Comparison of ENCODE assay signal across 10 cellular contexts in genomic region chr13:93151277-93151676, GRCh38.
DNase-seq lines count a peak whose midpoint lies in the region; ATAC-seq and TF ChIP-seq lines count a peak whose summit lies in the region.
"Had no signal": no experiment of that assay in that cellular context is flagged by ENCODE, and none has a peak within 500 bp of the region (broad histone marks: within the 10 kb centered on the region; RNA-seq: fewer than 3 reads in every experiment).

No MANE protein-coding gene starts in this region.

- TF ChIP-seq CTCF in MCF 10A (IDR thresholded peaks at IDR 0.05; ENCODE audit: unreplicated experiment) (no peak), breast epithelium (IDR thresholded peaks at IDR 0.05) (no peak), SK-N-SH (IDR thresholded peaks at IDR 0.05) (no peak), foreskin keratinocyte (conservative IDR thresholded peaks at IDR 0.05) (no peak), stomach (IDR thresholded peaks at IDR 0.05) (no peak)

- H3K36me3 ChIP-seq in breast epithelium (no peaks in the 10 kb centered on the region), SK-N-SH (replicated peaks in 1 of 2; ENCODE audit: control insufficient read depth in 1 of 2, insufficient read depth in 2 of 2, low read length in 1 of 2) (no peaks in the 10 kb centered on the region), stomach (no peaks in the 10 kb centered on the region)

- H3K9me3 Mint-ChIP-seq in MCF 10A (ENCODE audit: unreplicated experiment), result no peaks in the 10 kb centered on the region

- H3K27ac ChIP-seq in breast epithelium, result no peak overlapping the region
- peak overlapping the region in 1 of 2 experiments; percentile 19; a peak in 2 of 4 replicates for H3K27ac ChIP-seq in SK-N-SH (ENCODE audit: low read depth in 2 of 2, low read length in 1 of 2)
- no peak overlapping the region for H3K27ac ChIP-seq in foreskin keratinocyte
- H3K27ac ChIP-seq in stomach, result no peak overlapping the region

- CTCF ChIA-PET in MCF 10A (lab: Yijun Ruan, JAX), result interaction anchor here (0.5 kb wide), 1 partner anchor 1194 kb away, joined by 3 read pairs; no protein-coding TSS in a partner anchor
- CTCF ChIA-PET in SK-N-SH (lab: Yijun Ruan, JAX), result interaction anchor here (1.1 kb wide), 1 partner anchor 61 kb away, joined by 3 read pairs; no protein-coding TSS in a partner anchor

- H3K9ac ChIP-seq in SK-N-SH, result no peak overlapping the region

- H3K9me3 ChIP-seq in breast epithelium (no peaks in the 10 kb centered on the region), SK-N-SH (no peaks in the 10 kb centered on the region), stomach (no peaks in the 10 kb centered on the region)

- no peaks in the 10 kb centered on the region for H3K79me2 ChIP-seq in SK-N-SH (ENCODE audit: insufficient read depth)

- H3K4me1 ChIP-seq in breast epithelium (no peaks in the 10 kb centered on the region), SK-N-SH (ENCODE audit: control insufficient read depth in 1 of 2, insufficient read depth in 2 of 2, low read depth in 1 of 2, low read length in 1 of 2) (peaks cover 0 to 5% of the 10 kb centered on the region in 2 experiments; a peak in 1 of 4 replicates), foreskin keratinocyte (no peaks in the 10 kb centered on the region), stomach (no peaks in the 10 kb centered on the region)

- H3K4me3 ChIP-seq in breast epithelium (no peak overlapping the region), SK-N-SH (ENCODE audit: low read depth in 2 of 2, low read length in 1 of 2) (no peak overlapping the region), stomach (no peak overlapping the region)

- H4K20me1 ChIP-seq in SK-N-SH (ENCODE audit: insufficient read depth), result no peaks in the 10 kb centered on the region

- TF ChIP-seq POLR2A in breast epithelium (IDR thresholded peaks at IDR 0.05), result no peak
- TF ChIP-seq POLR2A in stomach (IDR thresholded peaks at IDR 0.05), result no peak

- no peaks in the 10 kb centered on the region for H3K27me3 ChIP-seq in breast epithelium
- no peaks in the 10 kb centered on the region for H3K27me3 ChIP-seq in SK-N-SH (ENCODE audit: insufficient read depth)
- H3K27me3 ChIP-seq in foreskin keratinocyte, result no peaks in the 10 kb centered on the region
- no peaks in the 10 kb centered on the region for H3K27me3 ChIP-seq in stomach

- no peaks in the 10 kb centered on the region for H3F3A ChIP-seq in SK-N-SH (replicated peaks; ENCODE audit: insufficient read depth)

- peak overlapping the region; percentile 27 for H3K27ac Mint-ChIP-seq in MCF 10A (ENCODE audit: low read depth, unreplicated experiment)
- H3K27ac Mint-ChIP-seq: activated T-helper 1 cell treated with anti-CD3 and anti-CD28 coated beads, Interleukin-12 subunit alpha, Interleukin-12 subunit beta, Interleukin-2, Interleukin-4 antibody, amounts not matched to agents 30 ng/mL and 10 ng/mL and 1 ng/mL, durations not matched to agents 14 hours and 24 hours and 36 hours had no signal

- POLR2A ChIA-PET in MCF 10A (lab: Yijun Ruan, JAX), result interaction anchor here (0.6 to 1.3 kb wide), 4 partner anchors 9 to 83 kb away, joined by 3 to 5 read pairs (median 3); no protein-coding TSS in a partner anchor
- POLR2A ChIA-PET in SK-N-SH (lab: Yijun Ruan, JAX), result no interaction called here

- intact Hi-C loops in MCF 10A (cut with micrococcal nuclease) (no loop called here), breast epithelium (cut with DNase I; ENCODE audit: low total_unique reads) (no loop called here), stomach (cut with DNase I; ENCODE audit: low total_unique reads) (no loop called here)

- 0 out of 4 replicates have a peak, but pooled peaks of 1 of the 2 experiments have one; percentile 15 for TF ChIP-seq EP300 in SK-N-SH (IDR thresholded peaks at IDR 0.05; ENCODE audit: borderline replicate concordance in 1 of 2, low read depth in 1 of 2, low read length in 1 of 2)
- no peak for TF ChIP-seq EP300 in stomach (IDR thresholded peaks at IDR 0.05)

- no peaks in the 10 kb centered on the region for H3K27me3 Mint-ChIP-seq in MCF 10A (ENCODE audit: insufficient read depth, unreplicated experiment)

- 0 out of 2 replicates have a peak overlapping the region, but pooled peaks have one; percentile 2 for H2AFZ ChIP-seq in SK-N-SH (ENCODE audit: low read depth)

- DNase-seq in MCF 10A (ENCODE audit: unreplicated experiment) (peak; percentile 70), breast epithelium (ENCODE audit: low spot score in 2 of 2) (no peak), SK-N-SH (no peak), foreskin keratinocyte (peak; percentile 71 to 83), stomach (no peak), HT-29 (ENCODE audit: low spot score) (no peak)
- DNase-seq: effector CD4-positive, alpha-beta T cell had no signal

- ATAC-seq in foreskin keratinocyte (peak; percentile 88), GM21526 (IDR thresholded peaks at IDR 0.05; ENCODE audit: low FRiP score, unreplicated experiment) (no peak), HG03108 (IDR thresholded peaks at IDR 0.05; ENCODE audit: unreplicated experiment) (no peak)

- no peak for TF ChIP-seq RAD21 in SK-N-SH (IDR thresholded peaks at IDR 0.05; ENCODE audit: low read length)

- H3K9me2 ChIP-seq in SK-N-SH, result no peaks in the 10 kb centered on the region

- BruUV-seq in MCF 10A (replicated peaks; lab: Mats Ljungman, UMichigan), result no TSS peak

- H3K4me2 ChIP-seq in SK-N-SH, result no peak overlapping the region

- H3K4me3 Mint-ChIP-seq in MCF 10A (ENCODE audit: unreplicated experiment), result no peak overlapping the region
- H3K4me3 Mint-ChIP-seq: activated T-helper 1 cell treated with anti-CD3 and anti-CD28 coated beads, Interleukin-12 subunit alpha, Interleukin-12 subunit beta, Interleukin-2, Interleukin-4 antibody, amounts not matched to agents 30 ng/mL and 10 ng/mL and 1 ng/mL, durations not matched to agents 14 hours and 24 hours and 36 hours had no signal

- no peaks in the 10 kb centered on the region for H3K36me3 Mint-ChIP-seq in MCF 10A (ENCODE audit: insufficient read depth, unreplicated experiment)

- peaks cover 12% of the 10 kb centered on the region for H3K4me1 Mint-ChIP-seq in MCF 10A (ENCODE audit: insufficient read depth, unreplicated experiment)

TF ChIP-seq in SK-N-SH, 30 proteins besides CTCF, POLR2A, EP300 and RAD21:
- TF ChIP-seq FOSL2 (IDR thresholded peaks at IDR 0.05; ENCODE audit: borderline replicate concordance, low read depth) (peak; percentile 16; the same call in 1 of the 2 replicates), RXRA (IDR thresholded peaks at IDR 0.05; ENCODE audit: borderline replicate concordance, low read depth) (no peak), PBX3 (IDR thresholded peaks at IDR 0.05) (peak; percentile 56), MXI1 (IDR thresholded peaks at IDR 0.05; ENCODE audit: low read depth, low read length) (no peak), CHD2 (IDR thresholded peaks at IDR 0.05; ENCODE audit: low read length, partially characterized antibody) (no peak), TCF12 (IDR thresholded peaks at IDR 0.05) (peak; percentile 13; the same call in 1 of the 2 replicates), RCOR1 (IDR thresholded peaks at IDR 0.05; ENCODE audit: low read length) (no peak)

Comparison
In these comparisons a context has a peak if more than half of its experiments do, and no peak if none do; other contexts are left out.
1. DNase-seq: peak in MCF 10A (single experiment) and foreskin keratinocyte (2 of 2); none in breast epithelium (0 of 2), SK-N-SH (single experiment), stomach (single experiment) and HT-29 (single experiment).